Comparison of ENCODE assay signal across 10 cellular contexts in genomic region chr18:24509435-24509834, GRCh38. TPM values are rescaled to one million over a fixed set of nuclear protein-coding genes. Genes with fewer than 3 reads are reported as not detected.
"Had no signal": no experiment of that assay in that cellular context is flagged by ENCODE, and none has a peak within 500 bp of the region (broad histone marks: within the 10 kb centered on the region; RNA-seq: fewer than 3 reads in every experiment).

No MANE protein-coding gene starts in this region.

- H2AFZ ChIP-seq: GM23248 had no signal

- H3K27ac Mint-ChIP-seq: HFFc6, IgD-negative memory B cell had no signal

- H3K27ac ChIP-seq: GM23248 had no signal

- H3K4me3 Mint-ChIP-seq: HFFc6, IgD-negative memory B cell had no signal

- ATAC-seq: HCT116 had no signal

- DNase-seq: GM23248, GOT3, H7, HFFc6, KBM-7 had no signal

- H3K9me3 ChIP-seq: HAP-1 had no signal

- H3K9me3 Mint-ChIP-seq: HFFc6 had no signal

- H3K4me1 Mint-ChIP-seq: IgD-negative memory B cell had no signal

- H3K36me3 Mint-ChIP-seq: IgD-negative memory B cell had no signal

- H3K27me3 Mint-ChIP-seq: IgD-negative memory B cell had no signal

- H3K4me3 ChIP-seq: GM23248, HAP-1 had no signal

- H3K36me3 ChIP-seq: HAP-1 had no signal

- H3K9ac ChIP-seq: GM23248 had no signal

- FAIRE-seq: HTR-8/SVneo had no signal

- H3K4me1 ChIP-seq: HAP-1 had no signal

RNA-seq across cellular contexts. Expression of gene HRH4, which starts 49.0 kb away (rescaled TPM):
- total RNA-seq: GM23248, H7, HFFc6, HT-29 had no signal
- polyA plus RNA-seq: GM23248, IgD-negative memory B cell had no signal
